28 cellular contexts compared by ENCODE assay signal in genomic region chr19:4755459-4755858, GRCh38.
"Had no signal": no experiment of that assay in that cellular context is flagged by ENCODE, and none has a peak within 500 bp of the region (broad histone marks: within the 10 kb centered on the region; RNA-seq: fewer than 3 reads in every experiment).

No MANE protein-coding gene starts in this region.

- DNase-seq: activated effector memory CD4-positive, alpha-beta T cell treated with anti-CD3 and anti-CD28 coated beads, Interleukin-2, amount 50 U/mL, for 16 hours; activated effector memory CD4-positive, alpha-beta T cell treated with Interleukin-2 at 50 U/mL for 16 hours; activated gamma-delta T cell; activated gamma-delta T cell treated with Interleukin-2 at 50 U/mL for 16 hours; activated naive CD4-positive, alpha-beta T cell; activated naive CD4-positive, alpha-beta T cell treated with anti-CD3 and anti-CD28 coated beads for 36 hours; activated naive CD4-positive, alpha-beta T cell treated with anti-CD3 and anti-CD28 coated beads, Interleukin-2, amount 10 ng/mL, durations not matched to agents 7 days and 5 days; activated naive CD4-positive, alpha-beta T cell treated with anti-CD3 and anti-CD28 coated beads, Interleukin-2, amount 50 U/mL, for 16 hours; activated naive CD4-positive, alpha-beta T cell treated with Interleukin-2 at 50 U/mL for 16 hours; activated naive CD8-positive, alpha-beta T cell treated with anti-CD3 and anti-CD28 coated beads for 36 hours; activated naive CD8-positive, alpha-beta T cell treated with anti-CD3 and anti-CD28 coated beads, Interleukin-2, amount 10 ng/mL, durations not matched to agents 7 days and 5 days; activated naive CD8-positive, alpha-beta T cell treated with anti-CD3 and anti-CD28 coated beads, Interleukin-2, amount 50 U/mL, for 24 hours; activated T-cell treated with anti-CD3 and anti-CD28 coated beads, Interleukin-2, amount 50 U/mL, for 4 hours; activated T-cell treated with anti-CD3 and anti-CD28 coated beads, Interleukin-2, amount 50 U/mL, for 48 hours; activated T-cell treated with anti-CD3 and anti-CD28 coated beads, Interleukin-2, amount 50 U/mL, for 72 hours; adrenal gland; amniotic stem cell; amygdala; anterior cingulate cortex; aorta; body of pancreas; brain microvascular endothelial cell; caudate nucleus; central memory CD4-positive, alpha-beta T cell; cerebellar nuclear complex had no signal

- H3K27ac ChIP-seq: adrenal gland, ascending aorta, body of pancreas, brain microvascular endothelial cell, breast epithelium, cardiac muscle cell had no signal

- H3K27me3 ChIP-seq: adrenal gland, ascending aorta, body of pancreas, brain microvascular endothelial cell, breast epithelium had no signal

- H3K9me3 ChIP-seq: adrenal gland, ascending aorta, body of pancreas, breast epithelium had no signal

- H3K36me3 ChIP-seq: adrenal gland, ascending aorta, brain microvascular endothelial cell, breast epithelium, cardiac muscle cell had no signal

- H3K4me3 ChIP-seq: adrenal gland, ascending aorta, body of pancreas, breast epithelium, cardiac muscle cell had no signal
